ENCODE assay signal across 14 cellular contexts in the genomic region with DNA sequence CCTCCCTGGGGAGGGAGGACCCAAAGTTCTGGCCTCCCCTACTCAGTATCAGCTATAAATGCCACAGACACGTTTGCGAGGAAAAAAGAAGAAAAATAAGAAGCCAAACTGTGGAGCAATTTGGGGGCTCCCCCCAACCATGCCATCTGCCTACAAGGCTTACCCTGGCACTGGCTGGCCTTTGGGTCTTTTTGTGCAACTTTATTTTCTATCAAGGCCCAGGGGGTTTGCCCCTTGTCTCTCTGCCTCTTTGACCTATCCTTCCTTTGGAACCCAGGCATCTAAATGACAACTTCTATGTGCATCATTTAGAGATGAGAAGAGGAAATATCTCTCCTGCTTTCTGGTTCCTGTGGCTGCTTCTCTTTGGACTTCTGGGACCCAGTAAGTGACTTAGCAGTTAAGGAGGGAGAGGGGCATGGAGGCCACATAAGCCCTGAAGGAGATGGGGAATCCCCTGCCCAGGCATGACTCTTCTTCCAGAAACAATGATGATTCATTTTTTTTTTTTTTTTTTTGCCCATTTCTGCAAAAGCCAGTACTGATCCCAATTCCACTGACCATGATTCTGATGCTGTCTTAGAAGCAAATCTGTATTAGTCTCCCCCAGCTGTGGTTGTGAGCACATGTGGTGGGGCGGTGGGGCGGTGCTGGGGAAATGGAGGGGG. TPM values are rescaled to one million over a fixed set of nuclear protein-coding genes. Genes with fewer than 3 reads are reported as not detected.
DNase-seq lines count a peak whose midpoint lies in the region.
"Had no signal": no experiment of that assay in that cellular context is flagged by ENCODE, and none has a peak within 500 bp of the region (broad histone marks: within the 10 kb centered on the region; RNA-seq: fewer than 3 reads in every experiment).

TSS of gene MUC22 (plus strand) at position 82 of the 668 bp plus-strand sequence. CDS start at position 315, 233 bp downstream.

- WGBS in mesenchymal stem cell = 100% methylated on average over 2 of the region's 4 CpGs

- H3K27me3 ChIP-seq in ACC112 (ENCODE audit: insufficient read depth, low read length) (peaks cover 5% of the 10 kb centered on the region; the same call in 1 of the 2 replicates), mesenchymal stem cell (ENCODE audit: control insufficient read depth in 1 of 2, insufficient read depth in 1 of 2, low read length in 2 of 2) (no peaks in the 10 kb centered on the region), SJCRH30 (no peaks in the 10 kb centered on the region; the same call in 1 of the 2 replicates)

- no peak within 1 kb of the TSS for H4K8ac ChIP-seq in mesenchymal stem cell (ENCODE audit: low read length)

- H3K23ac ChIP-seq in mesenchymal stem cell (ENCODE audit: low read length in 2 of 2) = no peak within 1 kb of the TSS

- no peak within 1 kb of the TSS for H2BK12ac ChIP-seq in mesenchymal stem cell (ENCODE audit: low read length in 2 of 2)

- no peak within 1 kb of the TSS for H3K4ac ChIP-seq in mesenchymal stem cell (ENCODE audit: low read depth in 1 of 2, low read length in 2 of 2)

- H2AK5ac ChIP-seq in mesenchymal stem cell (ENCODE audit: low read length, severe bottlenecking) = peak within 1 kb of the TSS; percentile 68

- peak; percentile 76 for DNase-seq in ELR (ENCODE audit: low read depth)
- DNase-seq in amniotic stem cell (lab: John Stamatoyannopoulos, UW) = peak; percentile 52
- peak; percentile 65 for DNase-seq in mesenchymal stem cell
- no peak for DNase-seq in cerebellum (ENCODE audit: low spot score)
- DNase-seq in SJCRH30 = no peak
- DNase-seq in NCI-H446 treated with DMSO at 0.1 percent for 48 hours (lab: John Stamatoyannopoulos, UW) = no peak
- DNase-seq in COLO829 (ENCODE audit: low spot score) = no peak
- DNase-seq: activated CD4-positive, alpha-beta T cell treated with anti-CD3 and anti-CD28 coated beads for 4 hours; left colon; NCI-H526; occipital lobe had no signal

- no peak within 1 kb of the TSS for H2BK120ac ChIP-seq in mesenchymal stem cell (ENCODE audit: low read depth, low read length)

- no peaks in the 10 kb centered on the region for H3K79me1 ChIP-seq in mesenchymal stem cell (replicated peaks; ENCODE audit: low read length, poor library complexity, severe bottlenecking)

- no peaks in the 10 kb centered on the region for H3K79me2 ChIP-seq in ACC112 (ENCODE audit: control insufficient read depth, insufficient read depth, low read length, unreplicated experiment)

- no peaks in the 10 kb centered on the region for H3K36me3 ChIP-seq in ACC112 (ENCODE audit: insufficient read depth, low read length)
- H3K36me3 ChIP-seq in mesenchymal stem cell (ENCODE audit: control insufficient read depth in 1 of 2, insufficient read depth in 2 of 2, low read depth in 1 of 2, low read length in 2 of 2) = no peaks in the 10 kb centered on the region
- H3K36me3 ChIP-seq in SJCRH30 = no peaks in the 10 kb centered on the region
- H3K36me3 ChIP-seq: esophagus muscularis mucosa, suprapubic skin had no signal

- peak within 1 kb of the TSS; percentile 9 for H3K9ac ChIP-seq in mesenchymal stem cell (ENCODE audit: low read length)

- H3K9me3 ChIP-seq in mesenchymal stem cell (ENCODE audit: control insufficient read depth, low read length) = peaks cover 2% of the 10 kb centered on the region
- H3K9me3 ChIP-seq in SJCRH30 (replicated peaks) = no peaks in the 10 kb centered on the region
- H3K9me3 ChIP-seq: suprapubic skin had no signal

- H3K4me1 ChIP-seq in ACC112 (ENCODE audit: control insufficient read depth, insufficient read depth, low read length, unreplicated experiment) (peaks cover 18% of the 10 kb centered on the region), mesenchymal stem cell (ENCODE audit: control insufficient read depth, insufficient read depth, low read depth, low read length) (peaks cover 9% of the 10 kb centered on the region), SJCRH30 (peaks cover 3% of the 10 kb centered on the region)
- H3K4me1 ChIP-seq: suprapubic skin had no signal

- no peak within 1 kb of the TSS for H2BK5ac ChIP-seq in mesenchymal stem cell (ENCODE audit: low read depth, low read length, poor library complexity, severe bottlenecking)

- H3K4me3 ChIP-seq in ACC112 (ENCODE audit: low read depth, low read length) (no peak within 1 kb of the TSS), mesenchymal stem cell (ENCODE audit: insufficient read depth in 1 of 2, low read depth in 1 of 2, low read length in 2 of 2) (no peak within 1 kb of the TSS), SJCRH30 (no peak within 1 kb of the TSS)
- H3K4me3 ChIP-seq: esophagus muscularis mucosa, suprapubic skin had no signal

- H3K4me2 ChIP-seq in mesenchymal stem cell (ENCODE audit: low read length, poor library complexity, severe bottlenecking) = no peak within 1 kb of the TSS

- H2BK15ac ChIP-seq in mesenchymal stem cell (ENCODE audit: low read depth, poor library complexity, severe bottlenecking) = peak within 1 kb of the TSS; percentile 57

- H3K18ac ChIP-seq in mesenchymal stem cell (ENCODE audit: low read depth in 1 of 2, low read length in 2 of 2) = no peak within 1 kb of the TSS

- H3K14ac ChIP-seq in mesenchymal stem cell (ENCODE audit: low read length in 2 of 2) = no peak within 1 kb of the TSS

- H3K27ac ChIP-seq in ACC112 (ENCODE audit: low read depth, low read length) (peak within 1 kb of the TSS; percentile 18; the same call in 1 of the 2 replicates), mesenchymal stem cell (ENCODE audit: low read length, poor library complexity, severe bottlenecking) (no peak within 1 kb of the TSS), SJCRH30 (no peak within 1 kb of the TSS)
- H3K27ac ChIP-seq: esophagus muscularis mucosa, suprapubic skin had no signal

- H4K91ac ChIP-seq in mesenchymal stem cell (ENCODE audit: low read length) = no peak within 1 kb of the TSS

- no peak within 1 kb of the TSS for H2AFZ ChIP-seq in ACC112 (ENCODE audit: low read length, unreplicated experiment)
- no peak within 1 kb of the TSS for H2AFZ ChIP-seq in mesenchymal stem cell (ENCODE audit: low read depth, low read length)

RNA-seq across cellular contexts. Expression of gene MUC22, which starts in this region (rescaled TPM):
- not detected for polyA plus RNA-seq in mesenchymal stem cell (2013, experiment 1 of 2)
- polyA plus RNA-seq in mesenchymal stem cell (2013, experiment 2 of 2) = not detected
- not detected for total RNA-seq in cerebellum
- not detected in 2 replicates for total RNA-seq in SJCRH30 (2014; rRNA removed; shearing (Covaris generic))
- total RNA-seq: esophagus muscularis mucosa, left colon, occipital lobe had no signal

Comparison
In these comparisons a context has a peak if more than half of its experiments do, and no peak if none do; other contexts are left out.
1. DNase-seq: peak in ELR (single experiment), amniotic stem cell (single experiment) and mesenchymal stem cell (single experiment); none in cerebellum (single experiment), SJCRH30 (0 of 2), NCI-H446 treated with DMSO at 0.1 percent for 48 hours (single experiment) and COLO829 (single experiment).